9 cellular contexts compared by ENCODE assay signal in genomic region chr5:150081541-150082283, GRCh38. TPM values are rescaled to one million over a fixed set of nuclear protein-coding genes. Genes with fewer than 3 reads are reported as not detected.
A peak's percentile ranks its signal among the peaks of the same experiment; 100 is the strongest.
DNase-seq lines count a peak whose midpoint lies in the region; ATAC-seq, FAIRE-seq and TF ChIP-seq lines count a peak whose summit lies in the region.
"Had no signal": no experiment of that assay in that cellular context is flagged by ENCODE, and none has a peak within 500 bp of the region (broad histone marks: within the 10 kb centered on the region; RNA-seq: fewer than 3 reads in every experiment).

No MANE protein-coding gene starts in this region.

- H3K79me2 ChIP-seq in GM12878 (ENCODE audit: control insufficient read depth, insufficient read depth, low read length) = no peaks in the 10 kb centered on the region

- BruUV-seq in GM12878 (replicated peaks; lab: Mats Ljungman, UMichigan) = no TSS peak

- ATAC-seq in HG03378 (IDR thresholded peaks at IDR 0.05; ENCODE audit: unreplicated experiment) = peak; percentile 94
- ATAC-seq in GM12878 = peak; percentile 96
- no peak for ATAC-seq in activated naive CD4-positive, alpha-beta T cell treated with anti-CD3 and anti-CD28 coated beads, Interleukin-2, amount 50 U/mL, for 72 hours

- H3K27me3 ChIP-seq in GM12878 (replicated peaks in 1 of 2; ENCODE audit: control insufficient read depth in 2 of 2, insufficient read depth in 2 of 2, low read length in 1 of 2) = no peaks in the 10 kb centered on the region

- no peaks in the 10 kb centered on the region for H3K9me3 Mint-ChIP-seq in activated naive CD4-positive, alpha-beta T cell treated with anti-CD3 and anti-CD28 coated beads, Interleukin-2, amount 50 U/mL, for 72 hours

- H3K36me3 ChIP-seq in GM12878 (ENCODE audit: control insufficient read depth in 2 of 2, insufficient read depth in 2 of 2, low read length in 1 of 2) = no peaks in the 10 kb centered on the region

- SMC1A ChIA-PET in GM12878 (lab: Charles Lee; ENCODE audit: uncharacterized antibody, unreplicated experiment) = interaction anchor here (1.4 to 1.7 kb wide), 2 partner anchors 12 to 16 kb away, joined by 4 to 6 read pairs; no protein-coding TSS in a partner anchor

- H2AFZ ChIP-seq in GM12878 (ENCODE audit: control insufficient read depth, low read depth, low read length) = peak overlapping the region; percentile 25

- H3K27ac ChIP-seq in GM12878 (ENCODE audit: control insufficient read depth, insufficient read depth) = peak overlapping the region; percentile 22; the same call in 1 of the 2 replicates

- H3K4me1 ChIP-seq in GM12878 (ENCODE audit: control insufficient read depth, insufficient read depth, low read length) = peaks cover 20% of the 10 kb centered on the region

- H3K4me2 ChIP-seq in GM12878 (ENCODE audit: control insufficient read depth, insufficient read depth) = peak overlapping the region; percentile 67

- in situ Hi-C loops in GM12878 (cut with MboI) = no loop called here

- RAD21 ChIA-PET in GM12878 (lab: Charles Lee; ENCODE audit: unreplicated experiment) = interaction anchor here (1.2 kb wide), 1 partner anchor 40 kb away, joined by 3 read pairs; no protein-coding TSS in a partner anchor

- no peak for TF ChIP-seq CTCF in GM12878 (IDR thresholded peaks at IDR 0.05 in 2 of 3, conservative IDR thresholded peaks at IDR 0.05 in 1 of 3; ENCODE audit: control insufficient read depth in 2 of 3, extremely low read depth in 1 of 3, insufficient read depth in 1 of 3, low read depth in 3 of 3, low read length in 3 of 3)

- peak; percentile 41; the same call in 1 of the 2 replicates for TF ChIP-seq POLR2A in GM12878 (IDR thresholded peaks at IDR 0.05; ENCODE audit: low read depth, low read length)

- H3K36me3 Mint-ChIP-seq in activated naive CD4-positive, alpha-beta T cell treated with anti-CD3 and anti-CD28 coated beads, Interleukin-2, amount 50 U/mL, for 72 hours = no peaks in the 10 kb centered on the region

- H3K9ac ChIP-seq in GM12878 (ENCODE audit: control insufficient read depth, insufficient read depth, low read length) = no peak overlapping the region; the same call in 1 of the 2 replicates

- no peaks in the 10 kb centered on the region for H3K9me3 ChIP-seq in GM12878 (replicated peaks; ENCODE audit: control insufficient read depth, insufficient read depth, low read length)

- H3K4me3 ChIP-seq in GM12878 = no peak overlapping the region

- H4K20me1 ChIP-seq in GM12878 (ENCODE audit: control insufficient read depth, insufficient read depth) = no peaks in the 10 kb centered on the region

- intact Hi-C loops in GM12878 (cut with micrococcal nuclease; ENCODE audit: unreplicated experiment) = no loop called here

- TF ChIP-seq RAD21 in GM12878 (IDR thresholded peaks at IDR 0.05; ENCODE audit: insufficient read depth, low read depth, low read length) = no peak

- peak; percentile 51 for DNase-seq in activated CD8-positive, alpha-beta memory T cell treated with anti-CD3 and anti-CD28 coated beads for 24 hours
- no peak for DNase-seq in activated CD8-positive, alpha-beta memory T cell treated with anti-CD3 and anti-CD28 coated beads, Interleukin-2, amount 50 U/mL, for 4 hours
- DNase-seq in GM12878 (ENCODE audit: low read depth, low spot score) (no peak), mucosa of gallbladder (ENCODE audit: low spot score) (peak; percentile 69), middle frontal gyrus (ENCODE audit: extremely low spot score, low spot score) (no peak), NCI-H226 (no peak)
- no peak for DNase-seq in activated naive CD4-positive, alpha-beta T cell treated with anti-CD3 and anti-CD28 coated beads, Interleukin-2, amount 50 U/mL, for 72 hours (ENCODE audit: low spot score in 2 of 2)

- POLR2A ChIA-PET in GM12878 (lab: Charles Lee) = interaction anchor here (0.6 to 1.1 kb wide), 4 partner anchors 32 to 1257 kb away, joined by 3 to 4 read pairs (median 4); partner anchors contain the start of gene PDGFRB

- 15% methylated on average over 15 of the region's 15 CpGs for WGBS in GM12878 (ENCODE audit: insufficient coverage, insufficient replicate concordance, low lambda C conversion rate, missing lambda C conversion rate)

- H3K27ac Mint-ChIP-seq in activated naive CD4-positive, alpha-beta T cell treated with anti-CD3 and anti-CD28 coated beads, Interleukin-2, amount 50 U/mL, for 72 hours = no peak overlapping the region

- CTCF ChIA-PET in GM12878 (lab: Yijun Ruan, JAX) = interaction anchor here (0.5 to 1.6 kb wide), 5 partner anchors 8 to 638 kb away, joined by 3 to 6 read pairs (median 3); no protein-coding TSS in a partner anchor

- peak; percentile 23 for FAIRE-seq in GM12878 (lab: Jason Lieb, UNC)
- FAIRE-seq: frontal cortex had no signal

- TF ChIP-seq EP300 in GM12878 (IDR thresholded peaks at IDR 0.05; ENCODE audit: borderline replicate concordance in 1 of 2, control insufficient read depth in 1 of 2, low read depth in 2 of 2, low read length in 2 of 2) = peak; percentile 66 to 88

TF ChIP-seq in GM12878, 131 proteins besides CTCF, POLR2A, EP300 and RAD21 (continues in another document):
- TF ChIP-seq FOS (IDR thresholded peaks at IDR 0.05; ENCODE audit: borderline replicate concordance, extremely low read depth, insufficient read length) (no peak), ZBTB11 (CRISPR knock-in tag; IDR thresholded peaks at IDR 0.05) (no peak), NFYA (IDR thresholded peaks at IDR 0.05; ENCODE audit: borderline replicate concordance, low read depth, low read length) (no peak), CEBPZ (IDR thresholded peaks at IDR 0.05; ENCODE audit: low read depth, low read length) (no peak), IKZF1 (conservative IDR thresholded peaks at IDR 0.05) (peak; percentile 98)

RNA-seq across cellular contexts. Expression of gene CSF1R, which starts 4.6 kb away (rescaled TPM):
- 9.9 TPM in 2 replicates for total RNA-seq in GM12878 (2013; cell fraction: nucleolus; rRNA removed)
- total RNA-seq in GM12878 (2014; rRNA removed) (2.0 and 2.4 TPM in 2 replicates), GM12878 (2014; rRNA removed; fragmentation: Illumina TruSeq; extraction: Trizol) (0.63 and 0.69 TPM in 2 replicates), GM12878 (2021) (3.6 and 4.4 TPM in 2 replicates), mucosa of gallbladder (91.9 TPM)
- polyA plus RNA-seq in GM12878 (2011; ENCODE audit: low read depth) = 0.34 TPM
- polyA plus RNA-seq in GM12878 (2011; rRNA removed) (0.73 and 1.7 TPM in 2 replicates), GM12878 (2014; fragmentation: Illumina TruSeq; extraction: Trizol) (0.97 and 2.3 TPM in 2 replicates), GM12878 (2014; fragmentation: Nextera tagmentation; extraction: Ambion mirVana) (under 1 TPM; 0.35 to 0.38 TPM), GM12878 (2014; rRNA removed) (2.8 and 3.2 TPM in 2 replicates), GM12878 (2016; fragmentation: Nextera tagmentation; extraction: Ambion mirVana) (under 1 TPM; 0.47 to 0.79 TPM)
- 2.0 and 2.1 TPM in 2 replicates for polyA plus RNA-seq in GM12878 (2011; cell fraction: cytosol; rRNA removed)
- polyA plus RNA-seq in GM12878 (2011; cell fraction: nucleus; rRNA removed) = 2.5 and 3.6 TPM in 2 replicates
- 0.64 and 0.76 TPM in 2 replicates for polyA plus RNA-seq in GM12878 (2012)
- 2.0 and 3.2 TPM in 2 replicates for polyA minus RNA-seq in GM12878 (2011; rRNA and poly(A)+ RNA removed)
- 0.80 and 0.83 TPM in 2 replicates for polyA minus RNA-seq in GM12878 (2011; cell fraction: cytosol; rRNA and poly(A)+ RNA removed)
- 0.48 and 1.2 TPM in 2 replicates for polyA minus RNA-seq in GM12878 (2011; cell fraction: nucleus; rRNA and poly(A)+ RNA removed)
- total RNA-seq in activated naive CD4-positive, alpha-beta T cell treated with anti-CD3 and anti-CD28 coated beads, Interleukin-2, amount 50 U/mL, for 72 hours = 1 to 10 TPM in 1 of 2 donors, not detected in 1; 5.2 TPM

Comparison
In these comparisons a context has a peak if more than half of its experiments do, and no peak if none do; other contexts are left out.
1. DNase-seq: peak in activated CD8-positive, alpha-beta memory T cell treated with anti-CD3 and anti-CD28 coated beads for 24 hours (single experiment) and mucosa of gallbladder (single experiment); none in activated CD8-positive, alpha-beta memory T cell treated with anti-CD3 and anti-CD28 coated beads, Interleukin-2, amount 50 U/mL, for 4 hours (single experiment), GM12878 (single experiment), activated naive CD4-positive, alpha-beta T cell treated with anti-CD3 and anti-CD28 coated beads, Interleukin-2, amount 50 U/mL, for 72 hours (0 of 2), middle frontal gyrus (single experiment) and NCI-H226 (single experiment).
2. ATAC-seq: peak in HG03378 (single experiment) and GM12878 (single experiment); none in activated naive CD4-positive, alpha-beta T cell treated with anti-CD3 and anti-CD28 coated beads, Interleukin-2, amount 50 U/mL, for 72 hours (0 of 2).